1 cellular context compared by ENCODE assay signal in the genomic region with DNA sequence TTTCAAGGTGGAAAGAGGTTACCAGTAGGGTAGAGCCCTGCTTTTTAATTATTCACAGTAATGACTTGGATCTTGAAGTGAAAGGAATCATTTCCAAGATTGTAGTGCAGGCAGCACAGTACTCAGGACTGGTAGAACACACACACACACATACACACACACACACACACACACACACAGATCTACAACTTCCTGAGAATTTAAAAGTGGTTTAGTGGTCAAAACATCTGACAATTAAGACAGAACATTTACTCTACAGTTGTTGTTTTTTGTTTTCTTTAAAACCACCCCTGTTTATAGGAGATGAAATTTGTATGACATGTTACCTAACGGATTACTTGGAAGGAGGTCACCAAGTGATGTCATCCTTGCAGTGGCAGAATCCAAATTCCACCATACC.
TF ChIP-seq lines count a peak whose summit lies in the region.

No MANE protein-coding gene starts in this region.

TF ChIP-seq in GM23338, 12 proteins besides CTCF, POLR2A, EP300 and RAD21 (continued from another document):
- TF ChIP-seq, protein P1, sequence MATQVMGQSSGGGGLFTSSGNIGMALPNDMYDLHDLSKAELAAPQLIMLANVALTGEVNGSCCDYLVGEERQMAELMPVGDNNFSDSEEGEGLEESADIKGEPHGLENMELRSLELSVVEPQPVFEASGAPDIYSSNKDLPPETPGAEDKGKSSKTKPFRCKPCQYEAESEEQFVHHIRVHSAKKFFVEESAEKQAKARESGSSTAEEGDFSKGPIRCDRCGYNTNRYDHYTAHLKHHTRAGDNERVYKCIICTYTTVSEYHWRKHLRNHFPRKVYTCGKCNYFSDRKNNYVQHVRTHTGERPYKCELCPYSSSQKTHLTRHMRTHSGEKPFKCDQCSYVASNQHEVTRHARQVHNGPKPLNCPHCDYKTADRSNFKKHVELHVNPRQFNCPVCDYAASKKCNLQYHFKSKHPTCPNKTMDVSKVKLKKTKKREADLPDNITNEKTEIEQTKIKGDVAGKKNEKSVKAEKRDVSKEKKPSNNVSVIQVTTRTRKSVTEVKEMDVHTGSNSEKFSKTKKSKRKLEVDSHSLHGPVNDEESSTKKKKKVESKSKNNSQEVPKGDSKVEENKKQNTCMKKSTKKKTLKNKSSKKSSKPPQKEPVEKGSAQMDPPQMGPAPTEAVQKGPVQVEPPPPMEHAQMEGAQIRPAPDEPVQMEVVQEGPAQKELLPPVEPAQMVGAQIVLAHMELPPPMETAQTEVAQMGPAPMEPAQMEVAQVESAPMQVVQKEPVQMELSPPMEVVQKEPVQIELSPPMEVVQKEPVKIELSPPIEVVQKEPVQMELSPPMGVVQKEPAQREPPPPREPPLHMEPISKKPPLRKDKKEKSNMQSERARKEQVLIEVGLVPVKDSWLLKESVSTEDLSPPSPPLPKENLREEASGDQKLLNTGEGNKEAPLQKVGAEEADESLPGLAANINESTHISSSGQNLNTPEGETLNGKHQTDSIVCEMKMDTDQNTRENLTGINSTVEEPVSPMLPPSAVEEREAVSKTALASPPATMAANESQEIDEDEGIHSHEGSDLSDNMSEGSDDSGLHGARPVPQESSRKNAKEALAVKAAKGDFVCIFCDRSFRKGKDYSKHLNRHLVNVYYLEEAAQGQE (IDR thresholded peaks at IDR 0.05; ENCODE audit: unreplicated experiment), result no peak
- TF ChIP-seq STAT1 (IDR thresholded peaks at IDR 0.05; ENCODE audit: unreplicated experiment) (no peak), ZNF331 (CRISPR knock-in tag; IDR thresholded peaks at IDR 0.05; ENCODE audit: low read depth) (no peak)
TF ChIP-seq in GM23338: peak in this region for 0.
